9 cellular contexts compared by ENCODE assay signal in genomic region chr5:73030995-73031394, GRCh38.
DNase-seq lines count a peak whose midpoint lies in the region; ATAC-seq, FAIRE-seq and TF ChIP-seq lines count a peak whose summit lies in the region.
"Had no signal": no experiment of that assay in that cellular context is flagged by ENCODE, and none has a peak within 500 bp of the region (broad histone marks: within the 10 kb centered on the region; RNA-seq: fewer than 3 reads in every experiment).

No MANE protein-coding gene starts in this region.

- H3K4me1 ChIP-seq in PC-3 (ENCODE audit: insufficient read depth, low read length) (peaks cover 21% of the 10 kb centered on the region), pancreas (no peaks in the 10 kb centered on the region)

- H3K27me3 ChIP-seq in PC-3 (ENCODE audit: low read length) = no peaks in the 10 kb centered on the region
- no peaks in the 10 kb centered on the region for H3K27me3 ChIP-seq in pancreas

- POLR2A ChIA-PET in PC-3 (lab: Charles Lee; ENCODE audit: unreplicated experiment) = no interaction called here

- no peak for TF ChIP-seq CTCF in PC-3 (conservative IDR thresholded peaks at IDR 0.05; ENCODE audit: low read depth, low read length)
- TF ChIP-seq CTCF in pancreas (IDR thresholded peaks at IDR 0.05) = no peak

- BruUV-seq in PC-3 (replicated peaks; lab: Mats Ljungman, UMichigan) = no TSS peak

- intact Hi-C loops in PC-3 (cut with micrococcal nuclease) (no loop called here), pancreas (cut with DNase I) (no loop called here)

- no peaks in the 10 kb centered on the region for H4K20me1 ChIP-seq in PC-3 (ENCODE audit: low read length)

- no peak for FAIRE-seq in pancreas (lab: Jason Lieb, UNC)

- no peaks in the 10 kb centered on the region for H3K79me2 ChIP-seq in PC-3 (ENCODE audit: low read length)

- H3K9me3 ChIP-seq in PC-3 (ENCODE audit: low read length) (no peaks in the 10 kb centered on the region), pancreas (no peaks in the 10 kb centered on the region)

- H3K9ac ChIP-seq in PC-3 (ENCODE audit: low read length) = no peak overlapping the region

- no peaks in the 10 kb centered on the region for H3K9me2 ChIP-seq in PC-3 (replicated peaks; ENCODE audit: low read length)

- peak overlapping the region; percentile 43 for H3K27ac ChIP-seq in PC-3 (ENCODE audit: low read length)
- H3K27ac ChIP-seq in pancreas = no peak overlapping the region

- no peaks in the 10 kb centered on the region for H3F3A ChIP-seq in PC-3 (ENCODE audit: low read length, unreplicated experiment)

- ATAC-seq in PC-3 (peak; percentile 99), pancreas (peak; percentile 67 to 85 (median 75)), GM21526 (IDR thresholded peaks at IDR 0.05; ENCODE audit: low FRiP score, unreplicated experiment) (no peak), HG03280 (IDR thresholded peaks at IDR 0.05; ENCODE audit: unreplicated experiment) (no peak)

- H3K4me3 ChIP-seq in PC-3 (ENCODE audit: low read length) = no peak overlapping the region
- no peak overlapping the region for H3K4me3 ChIP-seq in pancreas

- no peak overlapping the region for H2AFZ ChIP-seq in PC-3 (ENCODE audit: low read length)

- H3K4me2 ChIP-seq in PC-3 (ENCODE audit: low read length) = peak overlapping the region; percentile 37

- H3K36me3 ChIP-seq in PC-3 (ENCODE audit: low read depth, low read length) (no peaks in the 10 kb centered on the region), pancreas (peaks cover 0 to 5% (median 3%) of the 10 kb centered on the region in 3 donors)

- CTCF ChIA-PET in PC-3 (lab: Charles Lee) = interaction anchor here (0.7 to 0.8 kb wide), 2 partner anchors 137 to 171 kb away, joined by 3 to 4 read pairs; no protein-coding TSS in a partner anchor

- DNase-seq in GM04504 (ENCODE audit: low read depth) = peak; percentile 61
- DNase-seq in PC-3 = peak; percentile 75
- DNase-seq in fibroblast of gingiva (ENCODE audit: low read depth) = peak; percentile 65
- DNase-seq in pancreas = peak in 1 of 6 donors; percentile 17
- no peak for DNase-seq in NCI-H1694 (lab: John Stamatoyannopoulos, UW)
- no peak for DNase-seq in HUDEP-2 (lab: John Stamatoyannopoulos, UW; ENCODE audit: unreplicated experiment in 76 of 76)
- DNase-seq: activated T-cell treated with anti-CD3 and anti-CD28 coated beads, Interleukin-2, amount 50 U/mL, for 24 hours had no signal

Comparison
In these comparisons a context has a peak if more than half of its experiments do, and no peak if none do; other contexts are left out.
1. DNase-seq: peak in GM04504 (single experiment), PC-3 (single experiment) and fibroblast of gingiva (single experiment); none in NCI-H1694 (single experiment) and HUDEP-2 (0 of 76).
2. ATAC-seq: peak in PC-3 (single experiment) and pancreas (4 of 4); none in GM21526 (single experiment) and HG03280 (single experiment).